8 cellular contexts compared by ENCODE assay signal in genomic region chr7:99437946-99438572, GRCh38. TPM values are rescaled to one million over a fixed set of nuclear protein-coding genes. Genes with fewer than 3 reads are reported as not detected.
DNase-seq lines count a peak whose midpoint lies in the region; ATAC-seq lines count a peak whose summit lies in the region.

No MANE protein-coding gene starts in this region.

- peaks cover 29% of the 10 kb centered on the region for H3K4me1 Mint-ChIP-seq in activated naive CD8-positive, alpha-beta T cell treated with anti-CD3 and anti-CD28 coated beads, Interleukin-2, amount 50 U/mL, for 24 hours
- H3K4me1 Mint-ChIP-seq in immature natural killer cell = peaks cover 23 to 40% of the 10 kb centered on the region in 2 donors

- no peak for DNase-seq in activated naive CD8-positive, alpha-beta T cell treated with anti-CD3 and anti-CD28 coated beads, Interleukin-2, amount 50 U/mL, for 24 hours
- DNase-seq in immature natural killer cell (no peak), substantia nigra (lab: John Stamatoyannopoulos, UW) (no peak), NCI-H146 treated with DMSO at 0.1 percent for 48 hours (lab: John Stamatoyannopoulos, UW; ENCODE audit: unreplicated experiment) (no peak), head of caudate nucleus (no peak), putamen (ENCODE audit: low spot score) (no peak)

- peak overlapping the region; percentile 94 for H3K9ac ChIP-seq in BLaER1

- peak overlapping the region; percentile 97 for H3K4me3 ChIP-seq in BLaER1

- intact Hi-C loops in head of caudate nucleus (cut with DNase I) = no loop called here

- H3K9me3 Mint-ChIP-seq in activated naive CD8-positive, alpha-beta T cell treated with anti-CD3 and anti-CD28 coated beads, Interleukin-2, amount 50 U/mL, for 24 hours = no peaks in the 10 kb centered on the region
- H3K9me3 Mint-ChIP-seq in immature natural killer cell = no peaks in the 10 kb centered on the region

- peaks cover 62% of the 10 kb centered on the region for H3K36me3 ChIP-seq in BLaER1

- peak overlapping the region; percentile 90 for H3K27ac ChIP-seq in BLaER1
- peak overlapping the region; percentile 75 for H3K27ac ChIP-seq in substantia nigra (ENCODE audit: low read depth, low read length, poor library complexity, severe bottlenecking)

- peak; percentile 7 for ATAC-seq in HG03064 (IDR thresholded peaks at IDR 0.05; ENCODE audit: low read depth, unreplicated experiment)
- no peak for ATAC-seq in activated naive CD8-positive, alpha-beta T cell treated with anti-CD3 and anti-CD28 coated beads, Interleukin-2, amount 50 U/mL, for 24 hours

- H3K27me3 ChIP-seq in BLaER1 = no peaks in the 10 kb centered on the region

- peaks cover 29% of the 10 kb centered on the region for H3K4me1 ChIP-seq in BLaER1

- H3K4me2 ChIP-seq in BLaER1 = peak overlapping the region; percentile 94

- peak overlapping the region; percentile 97 for H3K4me3 Mint-ChIP-seq in activated naive CD8-positive, alpha-beta T cell treated with anti-CD3 and anti-CD28 coated beads, Interleukin-2, amount 50 U/mL, for 24 hours
- peak overlapping the region; percentile 94 to 96 (median 95) for H3K4me3 Mint-ChIP-seq in immature natural killer cell

- peak overlapping the region; percentile 97 for H3K27ac Mint-ChIP-seq in activated naive CD8-positive, alpha-beta T cell treated with anti-CD3 and anti-CD28 coated beads, Interleukin-2, amount 50 U/mL, for 24 hours
- H3K27ac Mint-ChIP-seq in immature natural killer cell = peak overlapping the region; percentile 85 to 94 (median 92)

- H3K9me3 ChIP-seq in BLaER1 = no peaks in the 10 kb centered on the region

- H3K36me3 Mint-ChIP-seq in activated naive CD8-positive, alpha-beta T cell treated with anti-CD3 and anti-CD28 coated beads, Interleukin-2, amount 50 U/mL, for 24 hours (ENCODE audit: low read depth) = peaks cover 20% of the 10 kb centered on the region
- peaks cover 0 to 4% (median 2%) of the 10 kb centered on the region in 3 donors for H3K36me3 Mint-ChIP-seq in immature natural killer cell

- H3K27me3 Mint-ChIP-seq in activated naive CD8-positive, alpha-beta T cell treated with anti-CD3 and anti-CD28 coated beads, Interleukin-2, amount 50 U/mL, for 24 hours = no peaks in the 10 kb centered on the region
- peaks cover 2 to 5% (median 3%) of the 10 kb centered on the region in 3 donors for H3K27me3 Mint-ChIP-seq in immature natural killer cell (ENCODE audit: low read depth in 3 of 3)

- H4K20me1 ChIP-seq in BLaER1 = peaks cover 67% of the 10 kb centered on the region

RNA-seq across cellular contexts. Expression of gene PTCD1, which starts 0.5 kb away (rescaled TPM):
- 1 to 10 TPM in 2 of 3 donors, under 1 TPM in 1; 0.83 to 3.7 (median 1.4) TPM for polyA plus RNA-seq in immature natural killer cell

RNA-seq across cellular contexts. Expression of gene CPSF4, which starts 0.7 kb away (rescaled TPM):
- 10 to 100 TPM; 18.4 to 26.6 (median 22.2) TPM for polyA plus RNA-seq in immature natural killer cell

RNA-seq across cellular contexts. Expression of gene ATP5MF, which starts 27.9 kb away (rescaled TPM):
- 100 to 1,000 TPM; 455 to 757 (median 495) TPM for polyA plus RNA-seq in immature natural killer cell

RNA-seq across cellular contexts. Expression of gene BUD31, which starts 29.3 kb away (rescaled TPM):
- polyA plus RNA-seq in immature natural killer cell = 100 to 1,000 TPM; 265 to 362 (median 279) TPM

RNA-seq across cellular contexts. Expression of gene PDAP1, which starts 29.7 kb away (rescaled TPM):
- 10 to 100 TPM; 20.7 to 43.3 (median 30.0) TPM for polyA plus RNA-seq in immature natural killer cell
